14 cellular contexts compared by ENCODE assay signal in genomic region chr2:171492664-171493063, GRCh38. TPM values are rescaled to one million over a fixed set of nuclear protein-coding genes. Genes with fewer than 3 reads are reported as not detected.
A peak's percentile ranks its signal among the peaks of the same experiment; 100 is the strongest.
DNase-seq lines count a peak whose midpoint lies in the region; ATAC-seq, FAIRE-seq and TF ChIP-seq lines count a peak whose summit lies in the region.
"Had no signal": no experiment of that assay in that cellular context is flagged by ENCODE, and none has a peak within 500 bp of the region (broad histone marks: within the 10 kb centered on the region; RNA-seq: fewer than 3 reads in every experiment).

No MANE protein-coding gene starts in this region.

- H3K27ac ChIP-seq in small intestine (ENCODE audit: low read depth in 1 of 2, low read length in 1 of 2) (peak overlapping the region; percentile 45 to 65), suprapubic skin (no peak overlapping the region)

- TF ChIP-seq CTCF in mucosa of descending colon (IDR thresholded peaks at IDR 0.05) (no peak), suprapubic skin (IDR thresholded peaks at IDR 0.05) (no peak)

- H3K9me3 ChIP-seq in mucosa of descending colon (no peaks in the 10 kb centered on the region), small intestine (ENCODE audit: control insufficient read depth, low read depth) (no peaks in the 10 kb centered on the region), suprapubic skin (no peaks in the 10 kb centered on the region)

- TF ChIP-seq POLR2A in suprapubic skin (IDR thresholded peaks at IDR 0.05) = no peak

- FAIRE-seq in small intestine (lab: Jason Lieb, UNC) = no peak
- FAIRE-seq: A204.1, H1 had no signal

- DNase-seq in SK-MEL-5 (ENCODE audit: low read depth, low spot score) = peak; percentile 88
- peak in 2 of 3 donors; percentile 55 to 75 for DNase-seq in mucosa of descending colon
- peak; percentile 95 for DNase-seq in small intestine
- no peak for DNase-seq in suprapubic skin (ENCODE audit: low spot score in 2 of 2)
- no peak for DNase-seq in activated T-cell treated with anti-CD3 and anti-CD28 coated beads, Interleukin-2, amount 50 U/mL, for 1 hour
- DNase-seq: ACHN; Calu3; CD4-positive, alpha-beta memory T cell; DMS79 treated with DMSO at 0.1 percent for 48 hours; GF-D8; H9 had no signal

- 22 to 59% (median 34%) methylated on average over 6 of the region's 6 CpGs for WGBS in small intestine, 3 donors
- 60% methylated on average over 6 of the region's 6 CpGs for WGBS in suprapubic skin

- H3K36me3 ChIP-seq in mucosa of descending colon (ENCODE audit: low read depth) (no peaks in the 10 kb centered on the region), small intestine (ENCODE audit: control insufficient read depth in 2 of 2, insufficient read depth in 2 of 2, low read length in 2 of 2) (no peaks in the 10 kb centered on the region), suprapubic skin (no peaks in the 10 kb centered on the region)

- H3K27me3 ChIP-seq in small intestine (ENCODE audit: control insufficient read depth in 2 of 2, insufficient read depth in 2 of 2, low read length in 2 of 2) (no peaks in the 10 kb centered on the region), suprapubic skin (no peaks in the 10 kb centered on the region)

- in situ Hi-C loops in SK-MEL-5 (cut with HindIII; ENCODE audit: low pct_unique_long_range_greater_than_20kb, low sequenced_read_pairs) = no loop called here

- H3K4me1 ChIP-seq in mucosa of descending colon (ENCODE audit: low read depth) = peaks cover 4% of the 10 kb centered on the region
- H3K4me1 ChIP-seq in small intestine (ENCODE audit: control insufficient read depth in 2 of 2, insufficient read depth in 1 of 2, low read depth in 1 of 2, low read length in 1 of 2) = peaks cover 0 to 7% of the 10 kb centered on the region in 2 donors
- no peaks in the 10 kb centered on the region for H3K4me1 ChIP-seq in suprapubic skin

- intact Hi-C loops in mucosa of descending colon (cut with DNase I, micrococcal nuclease) = no loop called here

- no peak for TF ChIP-seq EP300 in suprapubic skin (IDR thresholded peaks at IDR 0.05)

- H3K4me3 ChIP-seq in mucosa of descending colon (no peak overlapping the region), small intestine (ENCODE audit: low read depth in 1 of 2, low read length in 2 of 2) (no peak overlapping the region), suprapubic skin (no peak overlapping the region)

- ATAC-seq in mucosa of descending colon (peak; percentile 71), HG03108 (IDR thresholded peaks at IDR 0.05; ENCODE audit: unreplicated experiment) (no peak)

RNA-seq across cellular contexts. Expression of gene CYBRD1, which starts 29.6 kb away (rescaled TPM):
- total RNA-seq in SK-MEL-5 (2014; rRNA removed; shearing (Covaris generic)) = 40.3 and 45.6 TPM in 2 replicates
- 25.3 and 27.4 TPM in 2 replicates for polyA plus RNA-seq in SK-MEL-5 (2015; cell fraction: cytosol; rRNA removed)
- polyA plus RNA-seq in SK-MEL-5 (2015; cell fraction: nucleus; rRNA removed) = 8.9 and 11.4 TPM in 2 replicates
- total RNA-seq in mucosa of descending colon (100 to 1,000 TPM in 1 of 3 donors, 10 to 100 TPM in 2; 24.7 to 103 (median 36.5) TPM), suprapubic skin (100 to 1,000 TPM in 3 of 4 donors, 10 to 100 TPM in 1; 99.4 to 218 (median 157) TPM)
- 100 to 1,000 TPM in 2 of 3 donors, 10 to 100 TPM in 1; 97.7 to 305 (median 266) TPM for polyA plus RNA-seq in small intestine

RNA-seq across cellular contexts. Expression of gene DCAF17, which starts 58.6 kb away (rescaled TPM):
- total RNA-seq in SK-MEL-5 (2014; rRNA removed; shearing (Covaris generic)) = 14.6 and 17.6 TPM in 2 replicates
- polyA plus RNA-seq in SK-MEL-5 (2015; cell fraction: cytosol; rRNA removed) = 7.4 and 11.7 TPM in 2 replicates
- polyA plus RNA-seq in SK-MEL-5 (2015; cell fraction: nucleus; rRNA removed) = 38.1 and 46.9 TPM in 2 replicates
- 10 to 100 TPM; 12.0 to 21.5 (median 14.2) TPM for total RNA-seq in mucosa of descending colon
- polyA plus RNA-seq in small intestine = 1 to 10 TPM; 3.5 to 5.9 (median 5.6) TPM
- 10 to 100 TPM; 12.1 to 25.1 (median 15.1) TPM for total RNA-seq in suprapubic skin

RNA-seq across cellular contexts. Expression of gene METTL8, which starts 58.9 kb away (rescaled TPM):
- 37.1 and 39.3 TPM in 2 replicates for total RNA-seq in SK-MEL-5 (2014; rRNA removed; shearing (Covaris generic))
- polyA plus RNA-seq in SK-MEL-5 (2015; cell fraction: cytosol; rRNA removed) = 16.8 and 28.2 TPM in 2 replicates
- polyA plus RNA-seq in SK-MEL-5 (2015; cell fraction: nucleus; rRNA removed) = 16.1 and 47.4 TPM in 2 replicates
- total RNA-seq in mucosa of descending colon (10 to 100 TPM; 15.9 to 44.9 (median 20.7) TPM), suprapubic skin (10 to 100 TPM; 35.8 to 42.5 (median 38.7) TPM)
- 1 to 10 TPM; 2.2 to 8.5 (median 6.2) TPM for polyA plus RNA-seq in small intestine

Comparison
In these comparisons a context has a peak if more than half of its experiments do, and no peak if none do; other contexts are left out.
1. DNase-seq: peak in SK-MEL-5 (single experiment), mucosa of descending colon (2 of 3) and small intestine (single experiment); none in suprapubic skin (0 of 2) and activated T-cell treated with anti-CD3 and anti-CD28 coated beads, Interleukin-2, amount 50 U/mL, for 1 hour (single experiment).